In genomic region chr1:3902111-3902511, GRCh38 we compare ENCODE assay signal across 12 cellular contexts. TPM values are rescaled to one million over a fixed set of nuclear protein-coding genes. Genes with fewer than 3 reads are reported as not detected.
DNase-seq lines count a peak whose midpoint lies in the region; ATAC-seq, FAIRE-seq and TF ChIP-seq lines count a peak whose summit lies in the region.
"Had no signal": no experiment of that assay in that cellular context is flagged by ENCODE, and none has a peak within 500 bp of the region (broad histone marks: within the 10 kb centered on the region; RNA-seq: fewer than 3 reads in every experiment).

No MANE protein-coding gene starts in this region.

- FAIRE-seq in GM12892 (lab: Jason Lieb, UNC) (no peak), HTR-8/SVneo (lab: Jason Lieb, UNC) (no peak)

- TF ChIP-seq CTCF in SU-DHL-6 (IDR thresholded peaks at IDR 0.05; ENCODE audit: insufficient read depth, low read length, poor library complexity, severe bottlenecking), result no peak

- H3K9me3 ChIP-seq in CD4-positive, CD25-positive, alpha-beta regulatory T cell (ENCODE audit: control insufficient read depth in 2 of 2, low read length in 2 of 2), result peaks cover 0 to 10% of the 10 kb centered on the region in 2 experiments
- no peaks in the 10 kb centered on the region for H3K9me3 ChIP-seq in SU-DHL-6 (ENCODE audit: insufficient read depth, low read length)
- H3K9me3 ChIP-seq: SJSA1 had no signal

- H3K27me3 Mint-ChIP-seq in CD4-positive, CD25-positive, alpha-beta regulatory T cell, result no peaks in the 10 kb centered on the region
- H3K27me3 Mint-ChIP-seq in activated naive CD4-positive, alpha-beta T cell treated with anti-CD3 and anti-CD28 coated beads, Interleukin-2, amount 10 ng/mL, durations not matched to agents 7 days and 5 days, result peaks cover 3% of the 10 kb centered on the region
- no peaks in the 10 kb centered on the region for H3K27me3 Mint-ChIP-seq in naive B cell

- no peak overlapping the region for H2AFZ ChIP-seq in SU-DHL-6 (ENCODE audit: low read depth, low read length, severe bottlenecking)

- H3K9me3 Mint-ChIP-seq in CD4-positive, CD25-positive, alpha-beta regulatory T cell, result peaks cover 0 to 14% (median 3%) of the 10 kb centered on the region in 7 donors
- H3K9me3 Mint-ChIP-seq in activated naive CD4-positive, alpha-beta T cell treated with anti-CD3 and anti-CD28 coated beads, Interleukin-2, amount 10 ng/mL, durations not matched to agents 7 days and 5 days, result peaks cover 11% of the 10 kb centered on the region
- peaks cover 3 to 18% (median 14%) of the 10 kb centered on the region in 7 donors for H3K9me3 Mint-ChIP-seq in naive B cell

- H3K27ac Mint-ChIP-seq in CD4-positive, CD25-positive, alpha-beta regulatory T cell, result peak overlapping the region; percentile 91 to 98 (median 95)
- peak overlapping the region; percentile 99 for H3K27ac Mint-ChIP-seq in activated naive CD4-positive, alpha-beta T cell treated with anti-CD3 and anti-CD28 coated beads, Interleukin-2, amount 10 ng/mL, durations not matched to agents 7 days and 5 days
- H3K27ac Mint-ChIP-seq in naive B cell, result peak overlapping the region in 3 of 6 donors; percentile 22 to 64 (median 54)

- no peak for TF ChIP-seq POLR2A in GM12892 (IDR thresholded peaks at IDR 0.05; ENCODE audit: low read depth, low read length)

- H3K9me2 ChIP-seq in SU-DHL-6 (replicated peaks; ENCODE audit: insufficient read depth, low read length), result no peaks in the 10 kb centered on the region

- peak overlapping the region; percentile 31 for H3K4me2 ChIP-seq in SU-DHL-6 (ENCODE audit: low read depth, low read length, poor library complexity, severe bottlenecking)

- H3F3A ChIP-seq in SU-DHL-6 (ENCODE audit: insufficient read depth), result peaks cover 19% of the 10 kb centered on the region; the same call in 1 of the 2 replicates

- H3K36me3 ChIP-seq in CD4-positive, CD25-positive, alpha-beta regulatory T cell (ENCODE audit: control insufficient read depth, insufficient read depth, low read length), result no peaks in the 10 kb centered on the region
- no peaks in the 10 kb centered on the region for H3K36me3 ChIP-seq in SU-DHL-6 (ENCODE audit: low read length)

- H3K4me1 ChIP-seq in CD4-positive, CD25-positive, alpha-beta regulatory T cell (ENCODE audit: control insufficient read depth, insufficient read depth, low read length, poor library complexity, severe bottlenecking), result peaks cover 44% of the 10 kb centered on the region

- H3K9ac ChIP-seq in SU-DHL-6 (ENCODE audit: low read length), result peak overlapping the region; percentile 23; the same call in 1 of the 2 replicates

- DNase-seq in CD4-positive, CD25-positive, alpha-beta regulatory T cell, result peak; percentile 51 to 77 (median 55)
- DNase-seq in activated naive CD4-positive, alpha-beta T cell treated with anti-CD3 and anti-CD28 coated beads, Interleukin-2, amount 10 ng/mL, durations not matched to agents 7 days and 5 days, result peak; percentile 70
- no peak for DNase-seq in naive B cell
- no peak for DNase-seq in GM12892 (ENCODE audit: insufficient read length)
- no peak for DNase-seq in HTR-8/SVneo (ENCODE audit: insufficient read length, low spot score)
- DNase-seq in NCI-H748 treated with DMSO at 0.1 percent for 48 hours (lab: John Stamatoyannopoulos, UW), result no peak
- DNase-seq: C1 segment of cervical spinal cord, NCI-H1092, NCI-H510A treated with DMSO at 0.1 percent for 48 hours had no signal

- no peaks in the 10 kb centered on the region for H4K20me1 ChIP-seq in SU-DHL-6 (ENCODE audit: low read depth, low read length)

- H3K4me3 ChIP-seq in CD4-positive, CD25-positive, alpha-beta regulatory T cell (ENCODE audit: low read depth, low read length), result peak overlapping the region; percentile 67
- H3K4me3 ChIP-seq in SU-DHL-6 (ENCODE audit: insufficient read depth, low read length, poor library complexity, severe bottlenecking), result no peak overlapping the region

- H3K27me3 ChIP-seq in CD4-positive, CD25-positive, alpha-beta regulatory T cell (ENCODE audit: control insufficient read depth, insufficient read depth, low read length), result no peaks in the 10 kb centered on the region
- no peaks in the 10 kb centered on the region for H3K27me3 ChIP-seq in SU-DHL-6 (ENCODE audit: low read length)
- H3K27me3 ChIP-seq: SJSA1 had no signal

- H3K79me2 ChIP-seq in SU-DHL-6 (ENCODE audit: insufficient read depth, low read length), result peaks cover 25% of the 10 kb centered on the region

- no peak for ATAC-seq in CD4-positive, CD25-positive, alpha-beta regulatory T cell (ENCODE audit: low read depth in 2 of 2)
- ATAC-seq in naive B cell (ENCODE audit: low read depth in 2 of 2) (no peak), HG02642 (IDR thresholded peaks at IDR 0.05; ENCODE audit: poor library complexity, unreplicated experiment) (no peak)

- peak overlapping the region; percentile 85 to 97 (median 96) for H3K4me3 Mint-ChIP-seq in CD4-positive, CD25-positive, alpha-beta regulatory T cell
- peak overlapping the region; percentile 94 for H3K4me3 Mint-ChIP-seq in activated naive CD4-positive, alpha-beta T cell treated with anti-CD3 and anti-CD28 coated beads, Interleukin-2, amount 10 ng/mL, durations not matched to agents 7 days and 5 days
- peak overlapping the region; percentile 80 to 99 (median 96) for H3K4me3 Mint-ChIP-seq in naive B cell

- CTCF ChIA-PET in activated naive CD4-positive, alpha-beta T cell treated with anti-CD3 and anti-CD28 coated beads, Interleukin-2, amount 10 ng/mL, durations not matched to agents 7 days and 5 days (lab: Charles Lee), result interaction anchor here (1.8 to 2.0 kb wide), 2 partner anchors 44 to 126 kb away, joined by 4 to 13 read pairs; partner anchors contain the start of genes CEP104 and DFFB

- H3K4me1 Mint-ChIP-seq in CD4-positive, CD25-positive, alpha-beta regulatory T cell, result peaks cover 11 to 62% (median 40%) of the 10 kb centered on the region in 4 donors
- H3K4me1 Mint-ChIP-seq in activated naive CD4-positive, alpha-beta T cell treated with anti-CD3 and anti-CD28 coated beads, Interleukin-2, amount 10 ng/mL, durations not matched to agents 7 days and 5 days, result peaks cover 75% of the 10 kb centered on the region
- peaks cover 18 to 25% (median 25%) of the 10 kb centered on the region in 3 donors for H3K4me1 Mint-ChIP-seq in naive B cell

- H3K36me3 Mint-ChIP-seq in CD4-positive, CD25-positive, alpha-beta regulatory T cell, result peaks cover 10% of the 10 kb centered on the region
- H3K36me3 Mint-ChIP-seq in activated naive CD4-positive, alpha-beta T cell treated with anti-CD3 and anti-CD28 coated beads, Interleukin-2, amount 10 ng/mL, durations not matched to agents 7 days and 5 days, result peaks cover 19% of the 10 kb centered on the region
- peaks cover 4 to 6% of the 10 kb centered on the region in 2 donors for H3K36me3 Mint-ChIP-seq in naive B cell

- peak overlapping the region; percentile 93 for H3K27ac ChIP-seq in CD4-positive, CD25-positive, alpha-beta regulatory T cell (ENCODE audit: insufficient read depth, low read length, poor library complexity, severe bottlenecking)
- peak overlapping the region; percentile 81 for H3K27ac ChIP-seq in SU-DHL-6 (ENCODE audit: low read depth, low read length)
- H3K27ac ChIP-seq: SJSA1 had no signal

RNA-seq across cellular contexts. Expression of gene C1orf174, which starts 2.0 kb away (rescaled TPM):
- total RNA-seq in CD4-positive, CD25-positive, alpha-beta regulatory T cell, result 15.4 TPM
- 10 to 100 TPM; 22.0 to 33.3 (median 26.9) TPM for polyA plus RNA-seq in CD4-positive, CD25-positive, alpha-beta regulatory T cell
- 10 to 100 TPM; 13.6 to 27.9 (median 21.9) TPM for polyA plus RNA-seq in naive B cell (ENCODE audit: low read depth in 6 of 6)
- 31.6 TPM for polyA plus RNA-seq in GM12892 (2012; ENCODE audit: missing spikeins)

RNA-seq across cellular contexts. Expression of gene DFFB, which starts 44.8 kb away (rescaled TPM):
- total RNA-seq in CD4-positive, CD25-positive, alpha-beta regulatory T cell, result 15.4 TPM
- polyA plus RNA-seq in CD4-positive, CD25-positive, alpha-beta regulatory T cell, result 10 to 100 TPM; 11.2 to 14.4 (median 12.6) TPM
- polyA plus RNA-seq in naive B cell (ENCODE audit: low read depth in 6 of 6), result 10 to 100 TPM in 1 of 6 donors, 1 to 10 TPM in 5; 2.7 to 10.2 (median 7.3) TPM
- 7.1 TPM for polyA plus RNA-seq in GM12892 (2012; ENCODE audit: missing spikeins)

RNA-seq across cellular contexts. Expression of gene CEP104, which starts 45.1 kb away (rescaled TPM):
- total RNA-seq in CD4-positive, CD25-positive, alpha-beta regulatory T cell, result 42.3 TPM
- 10 to 100 TPM; 13.5 to 18.8 (median 14.5) TPM for polyA plus RNA-seq in CD4-positive, CD25-positive, alpha-beta regulatory T cell
- polyA plus RNA-seq in naive B cell (ENCODE audit: low read depth in 6 of 6), result 10 to 100 TPM in 5 of 6 donors, 1 to 10 TPM in 1; 8.1 to 34.6 (median 17.5) TPM
- polyA plus RNA-seq in GM12892 (2012; ENCODE audit: missing spikeins), result 12.5 TPM

Comparison
In these comparisons a context has a peak if more than half of its experiments do, and no peak if none do; other contexts are left out.
1. DNase-seq: peak in CD4-positive, CD25-positive, alpha-beta regulatory T cell (3 of 3) and activated naive CD4-positive, alpha-beta T cell treated with anti-CD3 and anti-CD28 coated beads, Interleukin-2, amount 10 ng/mL, durations not matched to agents 7 days and 5 days (single experiment); none in naive B cell (single experiment), GM12892 (single experiment), HTR-8/SVneo (single experiment) and NCI-H748 treated with DMSO at 0.1 percent for 48 hours (single experiment).
2. Peak in every context shown above with its lines, with median percentiles within 50 percentile points of each other: H3K4me3 Mint-ChIP-seq.